In genomic region chr9:129259373-129259772, GRCh38 we compare ENCODE assay signal across 14 cellular contexts.
DNase-seq lines count a peak whose midpoint lies in the region; ATAC-seq, FAIRE-seq and TF ChIP-seq lines count a peak whose summit lies in the region.
"Had no signal": no experiment of that assay in that cellular context is flagged by ENCODE, and none has a peak within 500 bp of the region (broad histone marks: within the 10 kb centered on the region; RNA-seq: fewer than 3 reads in every experiment).

No MANE protein-coding gene starts in this region.

- H3K4me3 ChIP-seq in kidney (ENCODE audit: low read length in 2 of 2): no peak overlapping the region
- H3K4me3 ChIP-seq: mucosa of descending colon had no signal

- TF ChIP-seq CTCF in kidney (IDR thresholded peaks at IDR 0.05; ENCODE audit: borderline replicate concordance, extremely low read depth, insufficient read depth) (no peak), type B pancreatic cell (conservative IDR thresholded peaks at IDR 0.05) (no peak)

- H3K36me3 ChIP-seq in kidney (ENCODE audit: control insufficient read depth in 1 of 2, insufficient read depth in 2 of 2, low read length in 2 of 2): no peaks in the 10 kb centered on the region
- H3K36me3 ChIP-seq: adrenal gland had no signal

- no peaks in the 10 kb centered on the region for H3K9me3 Mint-ChIP-seq in activated T-helper 1 cell treated with anti-CD3 and anti-CD28 coated beads, Interleukin-12 subunit alpha, Interleukin-12 subunit beta, Interleukin-2, Interleukin-4 antibody, amounts not matched to agents 30 ng/mL and 10 ng/mL and 1 ng/mL, durations not matched to agents 14 hours and 24 hours and 36 hours
- H3K9me3 Mint-ChIP-seq in type B pancreatic cell: no peaks in the 10 kb centered on the region

- FAIRE-seq in kidney (lab: Jason Lieb, UNC) (no peak), GM12891 (lab: Jason Lieb, UNC) (no peak)
- FAIRE-seq: G401.6 had no signal

- peaks cover 21% of the 10 kb centered on the region for H3K27me3 Mint-ChIP-seq in activated T-helper 1 cell treated with anti-CD3 and anti-CD28 coated beads, Interleukin-12 subunit alpha, Interleukin-12 subunit beta, Interleukin-2, Interleukin-4 antibody, amounts not matched to agents 30 ng/mL and 10 ng/mL and 1 ng/mL, durations not matched to agents 14 hours and 24 hours and 36 hours (ENCODE audit: insufficient read depth)
- H3K27me3 Mint-ChIP-seq in type B pancreatic cell: peaks cover 26% of the 10 kb centered on the region

- H3K4me1 Mint-ChIP-seq in activated T-helper 1 cell treated with anti-CD3 and anti-CD28 coated beads, Interleukin-12 subunit alpha, Interleukin-12 subunit beta, Interleukin-2, Interleukin-4 antibody, amounts not matched to agents 30 ng/mL and 10 ng/mL and 1 ng/mL, durations not matched to agents 14 hours and 24 hours and 36 hours (ENCODE audit: low read depth): peaks cover 33% of the 10 kb centered on the region
- peaks cover 23% of the 10 kb centered on the region for H3K4me1 Mint-ChIP-seq in type B pancreatic cell (ENCODE audit: unreplicated experiment)

- ATAC-seq in left cardiac atrium (no peak), GM18498 (IDR thresholded peaks at IDR 0.05; ENCODE audit: unreplicated experiment) (no peak)
- ATAC-seq: mucosa of descending colon had no signal

- no peak overlapping the region for H3K9ac ChIP-seq in kidney (ENCODE audit: low read length in 2 of 2)

- DNase-seq in left cardiac atrium: peak; percentile 15
- DNase-seq in cardiac septum (ENCODE audit: low spot score): no peak
- no peak for DNase-seq in activated T-helper 1 cell treated with anti-CD3 and anti-CD28 coated beads, Interleukin-12 subunit alpha, Interleukin-12 subunit beta, Interleukin-2, Interleukin-4 antibody, amounts not matched to agents 30 ng/mL and 10 ng/mL and 1 ng/mL, durations not matched to agents 14 hours and 24 hours and 36 hours (ENCODE audit: low spot score)
- DNase-seq in kidney: peak; percentile 25
- no peak for DNase-seq in type B pancreatic cell (ENCODE audit: extremely low spot score, unreplicated experiment)
- DNase-seq in NCI-H510A (lab: John Stamatoyannopoulos, UW): no peak
- DNase-seq in GM12891 (ENCODE audit: insufficient read length, low spot score): no peak
- DNase-seq: activated CD4-positive, alpha-beta T cell treated with anti-CD3 and anti-CD28 coated beads, Interleukin-2, amount 50 U/mL, for 1 hour; adrenal gland; HCEC 1CT; SW 1271 had no signal

- H3K9me3 ChIP-seq in kidney (ENCODE audit: control insufficient read depth in 1 of 2, low read length in 2 of 2): no peaks in the 10 kb centered on the region
- H3K9me3 ChIP-seq: adrenal gland, mucosa of descending colon had no signal

- H3K36me3 Mint-ChIP-seq in activated T-helper 1 cell treated with anti-CD3 and anti-CD28 coated beads, Interleukin-12 subunit alpha, Interleukin-12 subunit beta, Interleukin-2, Interleukin-4 antibody, amounts not matched to agents 30 ng/mL and 10 ng/mL and 1 ng/mL, durations not matched to agents 14 hours and 24 hours and 36 hours (ENCODE audit: low read depth): peaks cover 2% of the 10 kb centered on the region
- H3K36me3 Mint-ChIP-seq in type B pancreatic cell: no peaks in the 10 kb centered on the region

- peak overlapping the region; percentile 71 for H3K4me3 Mint-ChIP-seq in activated T-helper 1 cell treated with anti-CD3 and anti-CD28 coated beads, Interleukin-12 subunit alpha, Interleukin-12 subunit beta, Interleukin-2, Interleukin-4 antibody, amounts not matched to agents 30 ng/mL and 10 ng/mL and 1 ng/mL, durations not matched to agents 14 hours and 24 hours and 36 hours
- H3K4me3 Mint-ChIP-seq in type B pancreatic cell: peak overlapping the region; percentile 62

- intact Hi-C loops in left cardiac atrium (cut with DNase I) (loop anchor here in 1 of 2 donors (10.0 kb wide), 1 partner anchor 85 kb away; the partner anchor contains the start of gene IER5L), cardiac septum (cut with DNase I) (loop anchor here (5.0 kb wide), 1 partner anchor 348 kb away; no protein-coding TSS in a partner anchor), kidney (cut with DNase I) (no loop called here)
- intact Hi-C loops in activated T-helper 1 cell treated with anti-CD3 and anti-CD28 coated beads, Interleukin-12 subunit alpha, Interleukin-12 subunit beta, Interleukin-2, Interleukin-4 antibody, amounts not matched to agents 30 ng/mL and 10 ng/mL and 1 ng/mL, durations not matched to agents 14 hours and 24 hours and 36 hours (cut with micrococcal nuclease): loop anchor here (2.0 to 5.0 kb wide), 4 partner anchors 81 to 353 kb away; partner anchors contain the start of genes IER5L and MIGA2

- no peak overlapping the region for H3K27ac ChIP-seq in kidney (ENCODE audit: low read depth in 2 of 2, low read length in 2 of 2)
- H3K27ac ChIP-seq: adrenal gland had no signal

- H3K4me1 ChIP-seq in kidney (ENCODE audit: control insufficient read depth in 1 of 2, insufficient read depth in 1 of 2, low read depth in 1 of 2, low read length in 2 of 2): peaks cover 0 to 12% of the 10 kb centered on the region in 2 donors

- no peak for TF ChIP-seq POLR2A in GM12891 (IDR thresholded peaks at IDR 0.05; ENCODE audit: low read depth, low read length)

- peak overlapping the region; percentile 8 for H3K27ac Mint-ChIP-seq in activated T-helper 1 cell treated with anti-CD3 and anti-CD28 coated beads, Interleukin-12 subunit alpha, Interleukin-12 subunit beta, Interleukin-2, Interleukin-4 antibody, amounts not matched to agents 30 ng/mL and 10 ng/mL and 1 ng/mL, durations not matched to agents 14 hours and 24 hours and 36 hours
- H3K27ac Mint-ChIP-seq in type B pancreatic cell: peak overlapping the region; percentile 69

TF ChIP-seq in GM12891, 5 proteins besides CTCF, POLR2A, EP300 and RAD21:
- no peak for TF ChIP-seq SPI1 (IDR thresholded peaks at IDR 0.05; ENCODE audit: low read depth, low read length)
- no peak for TF ChIP-seq PAX5 (IDR thresholded peaks at IDR 0.05; ENCODE audit: insufficient read depth, low read length, severe bottlenecking)
- no peak for TF ChIP-seq TAF1 (IDR thresholded peaks at IDR 0.05; ENCODE audit: low read depth, low read length)
- TF ChIP-seq POU2F2 (IDR thresholded peaks at IDR 0.05; ENCODE audit: low read depth, low read length): no peak
- no peak for TF ChIP-seq POLR2AphosphoS5 (IDR thresholded peaks at IDR 0.05; ENCODE audit: low read depth, low read length)

Comparison
In these comparisons a context has a peak if more than half of its experiments do, and no peak if none do; other contexts are left out.
1. DNase-seq: peak in left cardiac atrium (single experiment) and kidney (single experiment); none in cardiac septum (single experiment), activated T-helper 1 cell treated with anti-CD3 and anti-CD28 coated beads, Interleukin-12 subunit alpha, Interleukin-12 subunit beta, Interleukin-2, Interleukin-4 antibody, amounts not matched to agents 30 ng/mL and 10 ng/mL and 1 ng/mL, durations not matched to agents 14 hours and 24 hours and 36 hours (single experiment), type B pancreatic cell (single experiment), NCI-H510A (single experiment) and GM12891 (single experiment).